In genomic region chr4:91258326-91258725, GRCh38 we compare ENCODE assay signal across 7 cellular contexts.
"Had no signal": no experiment of that assay in that cellular context is flagged by ENCODE, and none has a peak within 500 bp of the region (broad histone marks: within the 10 kb centered on the region; RNA-seq: fewer than 3 reads in every experiment).

No MANE protein-coding gene starts in this region.

- H3K4me2 ChIP-seq: GM23338 had no signal

- ATAC-seq: GM23338, HepG2, K562 had no signal

- H2AFZ ChIP-seq: GM23338 had no signal

- H3K4me3 ChIP-seq: GM23338, K562 had no signal

- DNase-seq: H9, HCEC 1CT, IMR-90, KG1 had no signal
